In the genomic region with DNA sequence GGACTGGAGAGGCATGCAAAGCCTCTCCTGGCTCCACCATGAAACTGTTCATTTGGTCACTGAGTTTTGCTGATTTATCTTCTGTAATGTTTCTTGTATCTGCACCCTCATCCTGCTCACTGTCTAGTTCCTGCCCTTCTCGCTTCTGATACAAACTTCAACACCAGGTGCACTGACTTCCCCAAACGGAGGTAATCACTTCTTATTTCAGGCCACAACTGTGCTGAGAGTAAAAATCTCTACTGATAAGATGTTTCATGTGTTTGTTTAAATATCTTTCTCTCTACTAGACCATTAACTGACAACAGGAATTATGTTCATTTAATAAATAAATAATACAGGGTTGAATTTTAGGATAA, we compare ENCODE assay signal across 35 cellular contexts. TPM values are rescaled to one million over a fixed set of nuclear protein-coding genes. Genes with fewer than 3 reads are reported as not detected.
DNase-seq lines count a peak whose midpoint lies in the region; ATAC-seq and TF ChIP-seq lines count a peak whose summit lies in the region.
"Had no signal": no experiment of that assay in that cellular context is flagged by ENCODE, and none has a peak within 500 bp of the region (broad histone marks: within the 10 kb centered on the region; RNA-seq: fewer than 3 reads in every experiment).

No MANE protein-coding gene starts in this region.

- no peak for DNase-seq in SK-N-SH
- DNase-seq in activated CD4-positive, alpha-beta memory T cell treated with anti-CD3 and anti-CD28 coated beads, Interleukin-2, amount 10 ng/mL, durations not matched to agents 7 days and 5 days = no peak
- DNase-seq in DMS 273 (lab: John Stamatoyannopoulos, UW; ENCODE audit: unreplicated experiment) = no peak
- DNase-seq: ACHN; activated CD4-positive, alpha-beta T cell treated with anti-CD3 and anti-CD28 coated beads, Interleukin-2, amount 50 U/mL, for 4 hours; activated naive CD4-positive, alpha-beta T cell; activated naive CD8-positive, alpha-beta T cell treated with anti-CD3 and anti-CD28 coated beads, Interleukin-2, amount 50 U/mL, for 24 hours; caudate nucleus; DND-41; effector CD8-positive, alpha-beta T cell; GF-D8; hippocampal formation; NCI-H1105; NCI-H187; NCI-H2171; stimulated activated CD4-positive, alpha-beta T cell treated with anti-CD3 and anti-CD28 coated beads, Interleukin-4, amount 100 ng/mL, for 1 hour; T-helper 17 cell; transverse colon had no signal

- H3K27me3 ChIP-seq in BLaER1 = no peaks in the 10 kb centered on the region
- no peaks in the 10 kb centered on the region for H3K27me3 ChIP-seq in SK-N-SH (ENCODE audit: insufficient read depth)
- H3K27me3 ChIP-seq: transverse colon had no signal

- TF ChIP-seq EP300 in SK-N-SH (IDR thresholded peaks at IDR 0.05; ENCODE audit: borderline replicate concordance in 1 of 2, low read depth in 1 of 2, low read length in 1 of 2) = no peak

- TF ChIP-seq CTCF in SK-N-SH (IDR thresholded peaks at IDR 0.05) = no peak

- no peak overlapping the region for H3K27ac Mint-ChIP-seq in activated CD4-positive, alpha-beta memory T cell treated with anti-CD3 and anti-CD28 coated beads, Interleukin-2, amount 10 ng/mL, durations not matched to agents 7 days and 5 days
- H3K27ac Mint-ChIP-seq: activated naive CD8-positive, alpha-beta T cell treated with anti-CD3 and anti-CD28 coated beads, Interleukin-2, amount 50 U/mL, for 24 hours; nephron had no signal

- CTCF ChIA-PET in SK-N-SH (lab: Yijun Ruan, JAX) = interaction anchor here (1.3 to 1.4 kb wide), 3 partner anchors 9 to 80 kb away, joined by 3 to 5 read pairs (median 4); no protein-coding TSS in a partner anchor
- CTCF ChIA-PET in activated CD4-positive, alpha-beta memory T cell treated with anti-CD3 and anti-CD28 coated beads, Interleukin-2, amount 10 ng/mL, durations not matched to agents 7 days and 5 days (lab: Charles Lee) = no interaction called here

- no peak overlapping the region for H3K9ac ChIP-seq in BLaER1
- no peak overlapping the region for H3K9ac ChIP-seq in SK-N-SH

- H3K4me1 Mint-ChIP-seq in activated CD4-positive, alpha-beta memory T cell treated with anti-CD3 and anti-CD28 coated beads, Interleukin-2, amount 10 ng/mL, durations not matched to agents 7 days and 5 days = no peaks in the 10 kb centered on the region

- H3K4me2 ChIP-seq in BLaER1 = 0 out of 2 replicates have a peak overlapping the region, but pooled peaks have one; percentile 15
- H3K4me2 ChIP-seq in SK-N-SH = peak overlapping the region; percentile 58

- no peak for TF ChIP-seq RAD21 in SK-N-SH (IDR thresholded peaks at IDR 0.05; ENCODE audit: low read length)

- no peaks in the 10 kb centered on the region for H3K9me2 ChIP-seq in SK-N-SH

- H3K4me1 ChIP-seq in BLaER1 (peaks cover 35% of the 10 kb centered on the region), SK-N-SH (ENCODE audit: control insufficient read depth in 1 of 2, insufficient read depth in 2 of 2, low read depth in 1 of 2, low read length in 1 of 2) (peaks cover 27 to 28% of the 10 kb centered on the region in 2 experiments)
- H3K4me1 ChIP-seq: transverse colon had no signal

- no peaks in the 10 kb centered on the region for H4K20me1 ChIP-seq in BLaER1
- H4K20me1 ChIP-seq in SK-N-SH (ENCODE audit: insufficient read depth) = no peaks in the 10 kb centered on the region

- H2AFZ ChIP-seq in SK-N-SH (ENCODE audit: low read depth) = peak overlapping the region; percentile 7; the same call in 1 of the 2 replicates

- H3K79me2 ChIP-seq in SK-N-SH (ENCODE audit: insufficient read depth) = no peaks in the 10 kb centered on the region

- H3K36me3 ChIP-seq in BLaER1 = no peaks in the 10 kb centered on the region
- H3K36me3 ChIP-seq in SK-N-SH (replicated peaks in 1 of 2; ENCODE audit: control insufficient read depth in 1 of 2, insufficient read depth in 2 of 2, low read length in 1 of 2) = peaks cover 0 to 3% of the 10 kb centered on the region in 2 experiments
- H3K36me3 ChIP-seq: transverse colon had no signal

- peak; percentile 49 for ATAC-seq in GM19455 (IDR thresholded peaks at IDR 0.05; ENCODE audit: unreplicated experiment)
- ATAC-seq in HG03280 (IDR thresholded peaks at IDR 0.05; ENCODE audit: unreplicated experiment) = peak; percentile 58
- ATAC-seq in HG03432 (IDR thresholded peaks at IDR 0.05; ENCODE audit: unreplicated experiment) = no peak
- ATAC-seq in HG02678 (IDR thresholded peaks at IDR 0.05; ENCODE audit: unreplicated experiment) = no peak
- ATAC-seq: activated CD4-positive, CD25-positive, alpha-beta regulatory T cell treated with anti-CD3 and anti-CD28 coated beads, Interleukin-2, amount 50 U/mL, for 24 hours; activated naive CD8-positive, alpha-beta T cell treated with anti-CD3 and anti-CD28 coated beads, Interleukin-2, amount 50 U/mL, for 24 hours; HCT116; T-helper 17 cell had no signal

- POLR2A ChIA-PET in SK-N-SH (lab: Yijun Ruan, JAX) = no interaction called here
- POLR2A ChIA-PET in activated CD4-positive, alpha-beta memory T cell treated with anti-CD3 and anti-CD28 coated beads, Interleukin-2, amount 10 ng/mL, durations not matched to agents 7 days and 5 days (lab: Charles Lee) = no interaction called here

- H3F3A ChIP-seq in SK-N-SH (replicated peaks; ENCODE audit: insufficient read depth) = peaks cover 25% of the 10 kb centered on the region

- no peaks in the 10 kb centered on the region for H3K36me3 Mint-ChIP-seq in activated CD4-positive, alpha-beta memory T cell treated with anti-CD3 and anti-CD28 coated beads, Interleukin-2, amount 10 ng/mL, durations not matched to agents 7 days and 5 days (ENCODE audit: low read depth)

- no peaks in the 10 kb centered on the region for H3K9me3 Mint-ChIP-seq in activated CD4-positive, alpha-beta memory T cell treated with anti-CD3 and anti-CD28 coated beads, Interleukin-2, amount 10 ng/mL, durations not matched to agents 7 days and 5 days
- H3K9me3 Mint-ChIP-seq: nephron had no signal

- H3K4me3 ChIP-seq in BLaER1 (no peak overlapping the region), SK-N-SH (ENCODE audit: low read depth in 2 of 2, low read length in 1 of 2) (no peak overlapping the region)
- H3K4me3 ChIP-seq: coronary artery, SK-N-MC, transverse colon had no signal

- no peak overlapping the region for H3K4me3 Mint-ChIP-seq in activated CD4-positive, alpha-beta memory T cell treated with anti-CD3 and anti-CD28 coated beads, Interleukin-2, amount 10 ng/mL, durations not matched to agents 7 days and 5 days
- H3K4me3 Mint-ChIP-seq: activated naive CD8-positive, alpha-beta T cell treated with anti-CD3 and anti-CD28 coated beads, Interleukin-2, amount 50 U/mL, for 24 hours; nephron; T-helper 17 cell had no signal

- no peak overlapping the region for H3K27ac ChIP-seq in BLaER1
- H3K27ac ChIP-seq in SK-N-SH (ENCODE audit: low read depth in 2 of 2, low read length in 1 of 2) = peak overlapping the region; percentile 76 to 79
- H3K27ac ChIP-seq: epithelial cell of prostate, SK-N-MC, transverse colon had no signal

- H3K9me3 ChIP-seq in BLaER1 (no peaks in the 10 kb centered on the region), SK-N-SH (no peaks in the 10 kb centered on the region)
- H3K9me3 ChIP-seq: transverse colon had no signal

- no peaks in the 10 kb centered on the region for H3K27me3 Mint-ChIP-seq in activated CD4-positive, alpha-beta memory T cell treated with anti-CD3 and anti-CD28 coated beads, Interleukin-2, amount 10 ng/mL, durations not matched to agents 7 days and 5 days
- H3K27me3 Mint-ChIP-seq: activated naive CD8-positive, alpha-beta T cell treated with anti-CD3 and anti-CD28 coated beads, Interleukin-2, amount 50 U/mL, for 24 hours; T-helper 17 cell had no signal

- WGBS in SK-N-SH (ENCODE audit: low lambda C conversion rate) = 45% methylated on average over 2 of the region's 2 CpGs

TF ChIP-seq in SK-N-SH, 30 proteins besides CTCF, POLR2A, EP300 and RAD21:
- TF ChIP-seq YY1 (IDR thresholded peaks at IDR 0.05; ENCODE audit: low read depth) = no peak
- no peak for TF ChIP-seq MAX (IDR thresholded peaks at IDR 0.05; ENCODE audit: low read depth)
- no peak for TF ChIP-seq TEAD4 (IDR thresholded peaks at IDR 0.05; ENCODE audit: borderline replicate concordance, insufficient read depth)
- TF ChIP-seq, protein P1, sequence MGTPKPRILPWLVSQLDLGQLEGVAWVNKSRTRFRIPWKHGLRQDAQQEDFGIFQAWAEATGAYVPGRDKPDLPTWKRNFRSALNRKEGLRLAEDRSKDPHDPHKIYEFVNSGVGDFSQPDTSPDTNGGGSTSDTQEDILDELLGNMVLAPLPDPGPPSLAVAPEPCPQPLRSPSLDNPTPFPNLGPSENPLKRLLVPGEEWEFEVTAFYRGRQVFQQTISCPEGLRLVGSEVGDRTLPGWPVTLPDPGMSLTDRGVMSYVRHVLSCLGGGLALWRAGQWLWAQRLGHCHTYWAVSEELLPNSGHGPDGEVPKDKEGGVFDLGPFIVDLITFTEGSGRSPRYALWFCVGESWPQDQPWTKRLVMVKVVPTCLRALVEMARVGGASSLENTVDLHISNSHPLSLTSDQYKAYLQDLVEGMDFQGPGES (IDR thresholded peaks at IDR 0.05; ENCODE audit: low read depth, low read length) = no peak
- no peak for TF ChIP-seq USF2 (IDR thresholded peaks at IDR 0.05; ENCODE audit: borderline replicate concordance, low read depth, low read length)

RNA-seq across cellular contexts. Expression of gene NT5C1B, which starts 10.9 kb away (rescaled TPM):
- polyA plus RNA-seq in SK-N-SH (2012; rRNA removed) = not detected in 2 replicates
- not detected in 2 replicates for polyA plus RNA-seq in SK-N-SH (2012; cell fraction: cytosol; rRNA removed)
- polyA plus RNA-seq in SK-N-SH (2012; cell fraction: nucleus; rRNA removed) = 0.04 TPM in 1 of 2 replicates, not detected in the other
- total RNA-seq in activated CD4-positive, alpha-beta memory T cell treated with anti-CD3 and anti-CD28 coated beads, Interleukin-2, amount 10 ng/mL, durations not matched to agents 7 days and 5 days = not detected
- total RNA-seq: lung microvascular endothelial cell, NCI-H460, omental fat pad, pulmonary artery endothelial cell, subcutaneous adipose tissue, T-helper 17 cell, transverse colon had no signal
- polyA plus RNA-seq: BJ had no signal

RNA-seq across cellular contexts. Expression of gene RDH14, which starts 39.8 kb away (rescaled TPM):
- 20.2 and 30.7 TPM in 2 replicates for polyA plus RNA-seq in SK-N-SH (2012; rRNA removed)
- polyA plus RNA-seq in SK-N-SH (2012; cell fraction: cytosol; rRNA removed) = 32.8 and 39.7 TPM in 2 replicates
- 9.1 and 15.5 TPM in 2 replicates for polyA plus RNA-seq in SK-N-SH (2012; cell fraction: nucleus; rRNA removed)
- 10 to 100 TPM; 13.2 to 14.0 TPM for total RNA-seq in activated CD4-positive, alpha-beta memory T cell treated with anti-CD3 and anti-CD28 coated beads, Interleukin-2, amount 10 ng/mL, durations not matched to agents 7 days and 5 days

Comparison
In these comparisons a context has a peak if more than half of its experiments do, and no peak if none do; other contexts are left out.
1. ATAC-seq: peak in GM19455 (single experiment) and HG03280 (single experiment); none in HG03432 (single experiment) and HG02678 (single experiment).